1 cellular context compared by ENCODE assay signal in genomic region chr17:8125196-8125946, GRCh38.
A peak's percentile ranks its signal among the peaks of the same experiment; 100 is the strongest.
TF ChIP-seq lines count a peak whose summit lies in the region.

No MANE protein-coding gene starts in this region.

TF ChIP-seq in HepG2, 621 proteins besides CTCF, POLR2A, EP300 and RAD21 (continued from another document and continues in another):
- TF ChIP-seq, protein P1, sequence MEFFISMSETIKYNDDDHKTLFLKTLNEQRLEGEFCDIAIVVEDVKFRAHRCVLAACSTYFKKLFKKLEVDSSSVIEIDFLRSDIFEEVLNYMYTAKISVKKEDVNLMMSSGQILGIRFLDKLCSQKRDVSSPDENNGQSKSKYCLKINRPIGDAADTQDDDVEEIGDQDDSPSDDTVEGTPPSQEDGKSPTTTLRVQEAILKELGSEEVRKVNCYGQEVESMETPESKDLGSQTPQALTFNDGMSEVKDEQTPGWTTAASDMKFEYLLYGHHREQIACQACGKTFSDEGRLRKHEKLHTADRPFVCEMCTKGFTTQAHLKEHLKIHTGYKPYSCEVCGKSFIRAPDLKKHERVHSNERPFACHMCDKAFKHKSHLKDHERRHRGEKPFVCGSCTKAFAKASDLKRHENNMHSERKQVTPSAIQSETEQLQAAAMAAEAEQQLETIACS (CRISPR knock-in tag; IDR thresholded peaks at IDR 0.05), result no peak
- TF ChIP-seq ZNF577 (CRISPR knock-in tag; IDR thresholded peaks at IDR 0.05; ENCODE audit: borderline replicate concordance, low read depth), result no peak
- TF ChIP-seq BCL6 (CRISPR knock-in tag; IDR thresholded peaks at IDR 0.05), result peak; percentile 43; the same call in 1 of the 2 replicates
- TF ChIP-seq SMARCE1 (IDR thresholded peaks at IDR 0.05; ENCODE audit: borderline replicate concordance), result no peak
- TF ChIP-seq, protein P2, sequence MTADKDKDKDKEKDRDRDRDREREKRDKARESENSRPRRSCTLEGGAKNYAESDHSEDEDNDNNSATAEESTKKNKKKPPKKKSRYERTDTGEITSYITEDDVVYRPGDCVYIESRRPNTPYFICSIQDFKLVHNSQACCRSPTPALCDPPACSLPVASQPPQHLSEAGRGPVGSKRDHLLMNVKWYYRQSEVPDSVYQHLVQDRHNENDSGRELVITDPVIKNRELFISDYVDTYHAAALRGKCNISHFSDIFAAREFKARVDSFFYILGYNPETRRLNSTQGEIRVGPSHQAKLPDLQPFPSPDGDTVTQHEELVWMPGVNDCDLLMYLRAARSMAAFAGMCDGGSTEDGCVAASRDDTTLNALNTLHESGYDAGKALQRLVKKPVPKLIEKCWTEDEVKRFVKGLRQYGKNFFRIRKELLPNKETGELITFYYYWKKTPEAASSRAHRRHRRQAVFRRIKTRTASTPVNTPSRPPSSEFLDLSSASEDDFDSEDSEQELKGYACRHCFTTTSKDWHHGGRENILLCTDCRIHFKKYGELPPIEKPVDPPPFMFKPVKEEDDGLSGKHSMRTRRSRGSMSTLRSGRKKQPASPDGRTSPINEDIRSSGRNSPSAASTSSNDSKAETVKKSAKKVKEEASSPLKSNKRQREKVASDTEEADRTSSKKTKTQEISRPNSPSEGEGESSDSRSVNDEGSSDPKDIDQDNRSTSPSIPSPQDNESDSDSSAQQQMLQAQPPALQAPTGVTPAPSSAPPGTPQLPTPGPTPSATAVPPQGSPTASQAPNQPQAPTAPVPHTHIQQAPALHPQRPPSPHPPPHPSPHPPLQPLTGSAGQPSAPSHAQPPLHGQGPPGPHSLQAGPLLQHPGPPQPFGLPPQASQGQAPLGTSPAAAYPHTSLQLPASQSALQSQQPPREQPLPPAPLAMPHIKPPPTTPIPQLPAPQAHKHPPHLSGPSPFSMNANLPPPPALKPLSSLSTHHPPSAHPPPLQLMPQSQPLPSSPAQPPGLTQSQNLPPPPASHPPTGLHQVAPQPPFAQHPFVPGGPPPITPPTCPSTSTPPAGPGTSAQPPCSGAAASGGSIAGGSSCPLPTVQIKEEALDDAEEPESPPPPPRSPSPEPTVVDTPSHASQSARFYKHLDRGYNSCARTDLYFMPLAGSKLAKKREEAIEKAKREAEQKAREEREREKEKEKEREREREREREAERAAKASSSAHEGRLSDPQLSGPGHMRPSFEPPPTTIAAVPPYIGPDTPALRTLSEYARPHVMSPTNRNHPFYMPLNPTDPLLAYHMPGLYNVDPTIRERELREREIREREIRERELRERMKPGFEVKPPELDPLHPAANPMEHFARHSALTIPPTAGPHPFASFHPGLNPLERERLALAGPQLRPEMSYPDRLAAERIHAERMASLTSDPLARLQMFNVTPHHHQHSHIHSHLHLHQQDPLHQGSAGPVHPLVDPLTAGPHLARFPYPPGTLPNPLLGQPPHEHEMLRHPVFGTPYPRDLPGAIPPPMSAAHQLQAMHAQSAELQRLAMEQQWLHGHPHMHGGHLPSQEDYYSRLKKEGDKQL (CRISPR knock-in tag; IDR thresholded peaks at IDR 0.05; ENCODE audit: low read depth), result no peak
- no peak for TF ChIP-seq USF2 (IDR thresholded peaks at IDR 0.05; ENCODE audit: low read depth, low read length)
- TF ChIP-seq USF2 (CRISPR knock-in tag; IDR thresholded peaks at IDR 0.05; ENCODE audit: borderline replicate concordance), result no peak
- TF ChIP-seq, protein P3, sequence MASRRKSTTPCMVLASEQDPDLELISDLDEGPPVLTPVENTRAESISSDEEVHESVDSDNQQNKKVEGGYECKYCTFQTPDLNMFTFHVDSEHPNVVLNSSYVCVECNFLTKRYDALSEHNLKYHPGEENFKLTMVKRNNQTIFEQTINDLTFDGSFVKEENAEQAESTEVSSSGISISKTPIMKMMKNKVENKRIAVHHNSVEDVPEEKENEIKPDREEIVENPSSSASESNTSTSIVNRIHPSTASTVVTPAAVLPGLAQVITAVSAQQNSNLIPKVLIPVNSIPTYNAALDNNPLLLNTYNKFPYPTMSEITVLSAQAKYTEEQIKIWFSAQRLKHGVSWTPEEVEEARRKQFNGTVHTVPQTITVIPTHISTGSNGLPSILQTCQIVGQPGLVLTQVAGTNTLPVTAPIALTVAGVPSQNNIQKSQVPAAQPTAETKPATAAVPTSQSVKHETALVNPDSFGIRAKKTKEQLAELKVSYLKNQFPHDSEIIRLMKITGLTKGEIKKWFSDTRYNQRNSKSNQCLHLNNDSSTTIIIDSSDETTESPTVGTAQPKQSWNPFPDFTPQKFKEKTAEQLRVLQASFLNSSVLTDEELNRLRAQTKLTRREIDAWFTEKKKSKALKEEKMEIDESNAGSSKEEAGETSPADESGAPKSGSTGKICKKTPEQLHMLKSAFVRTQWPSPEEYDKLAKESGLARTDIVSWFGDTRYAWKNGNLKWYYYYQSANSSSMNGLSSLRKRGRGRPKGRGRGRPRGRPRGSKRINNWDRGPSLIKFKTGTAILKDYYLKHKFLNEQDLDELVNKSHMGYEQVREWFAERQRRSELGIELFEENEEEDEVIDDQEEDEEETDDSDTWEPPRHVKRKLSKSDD (CRISPR knock-in tag; IDR thresholded peaks at IDR 0.05; ENCODE audit: low read depth), result no peak
- TF ChIP-seq MATR3 (CRISPR knock-in tag; IDR thresholded peaks at IDR 0.05), result no peak
- no peak for TF ChIP-seq ZNF816 (CRISPR knock-in tag; IDR thresholded peaks at IDR 0.05; ENCODE audit: borderline replicate concordance)
- no peak for TF ChIP-seq YEATS2 (CRISPR knock-in tag; IDR thresholded peaks at IDR 0.05; ENCODE audit: borderline replicate concordance)
- no peak for TF ChIP-seq ZNF160 (CRISPR knock-in tag; IDR thresholded peaks at IDR 0.05)
- peak; percentile 64 for TF ChIP-seq ZNF18 (CRISPR knock-in tag; IDR thresholded peaks at IDR 0.05; ENCODE audit: insufficient replicate concordance)
- TF ChIP-seq THAP9 (CRISPR knock-in tag; IDR thresholded peaks at IDR 0.05; ENCODE audit: borderline replicate concordance), result no peak
- no peak for TF ChIP-seq ZSCAN31 (CRISPR knock-in tag; IDR thresholded peaks at IDR 0.05; ENCODE audit: low read depth)
- TF ChIP-seq AFF4 (CRISPR knock-in tag; IDR thresholded peaks at IDR 0.05), result no peak
- TF ChIP-seq CBX2 (IDR thresholded peaks at IDR 0.05; ENCODE audit: low read depth, low read length), result no peak
- no peak for TF ChIP-seq CBX2 (CRISPR knock-in tag; IDR thresholded peaks at IDR 0.05; ENCODE audit: low read depth)
- no peak for TF ChIP-seq ZNF589 (CRISPR knock-in tag; conservative IDR thresholded peaks at IDR 0.05)
- no peak for TF ChIP-seq CHD2 (IDR thresholded peaks at IDR 0.05; ENCODE audit: low read depth, low read length)
- no peak for TF ChIP-seq ZNF75D (CRISPR knock-in tag; IDR thresholded peaks at IDR 0.05; ENCODE audit: borderline replicate concordance)
- TF ChIP-seq, protein P4, sequence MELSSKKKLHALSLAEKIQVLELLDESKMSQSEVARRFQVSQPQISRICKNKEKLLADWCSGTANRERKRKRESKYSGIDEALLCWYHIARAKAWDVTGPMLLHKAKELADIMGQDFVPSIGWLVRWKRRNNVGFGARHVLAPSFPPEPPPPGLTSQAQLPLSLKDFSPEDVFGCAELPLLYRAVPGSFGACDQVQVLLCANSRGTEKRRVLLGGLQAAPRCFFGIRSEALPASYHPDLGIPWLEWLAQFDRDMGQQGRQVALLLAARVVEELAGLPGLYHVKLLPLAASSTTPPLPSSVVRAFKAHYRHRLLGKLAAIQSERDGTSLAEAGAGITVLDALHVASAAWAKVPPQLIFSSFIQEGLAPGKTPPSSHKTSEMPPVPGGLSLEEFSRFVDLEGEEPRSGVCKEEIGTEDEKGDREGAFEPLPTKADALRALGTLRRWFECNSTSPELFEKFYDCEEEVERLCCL (CRISPR knock-in tag; IDR thresholded peaks at IDR 0.05; ENCODE audit: borderline replicate concordance), result no peak
- no peak for TF ChIP-seq ZNF616 (CRISPR knock-in tag; IDR thresholded peaks at IDR 0.05; ENCODE audit: low read depth)
- no peak for TF ChIP-seq SMAD1 (CRISPR knock-in tag; IDR thresholded peaks at IDR 0.05; ENCODE audit: borderline replicate concordance, low read depth)
- no peak for TF ChIP-seq CERS6 (CRISPR knock-in tag; IDR thresholded peaks at IDR 0.05)
- peak; percentile 46; the same call in 1 of the 3 replicates for TF ChIP-seq MXI1 (IDR thresholded peaks at IDR 0.05; ENCODE audit: borderline replicate concordance, low read depth, low read length)
- no peak for TF ChIP-seq ZNF446 (CRISPR knock-in tag; IDR thresholded peaks at IDR 0.05)
- TF ChIP-seq NFKB2 (CRISPR knock-in tag; IDR thresholded peaks at IDR 0.05; ENCODE audit: borderline replicate concordance), result peak; percentile 23; the same call in 1 of the 2 replicates
- TF ChIP-seq TFDP2 (CRISPR knock-in tag; IDR thresholded peaks at IDR 0.05), result peak; percentile 50; the same call in 1 of the 2 replicates
- no peak for TF ChIP-seq ZNF333 (CRISPR knock-in tag; IDR thresholded peaks at IDR 0.05; ENCODE audit: borderline replicate concordance)
